ENCODE assay signal across 16 cellular contexts in the genomic region with DNA sequence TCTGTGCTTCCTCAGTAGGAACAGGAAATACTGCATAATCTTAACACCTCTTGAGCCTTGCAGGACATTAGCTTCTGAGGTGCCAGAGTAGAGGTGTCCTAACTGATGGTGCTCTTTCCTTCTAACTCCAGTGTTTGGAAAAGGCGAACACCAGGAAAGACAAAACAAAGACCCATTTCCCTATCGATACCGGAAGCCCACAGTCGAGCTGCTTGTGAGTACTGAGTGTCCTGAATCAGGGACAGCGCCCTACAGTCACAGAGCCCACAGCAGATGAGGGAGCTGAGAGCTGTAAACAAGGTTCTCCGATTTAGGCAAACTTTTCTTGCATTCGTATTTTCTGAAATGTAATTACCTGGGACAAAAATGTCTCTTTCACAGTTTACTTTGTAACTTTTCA. TPM values are rescaled to one million over a fixed set of nuclear protein-coding genes. Genes with fewer than 3 reads are reported as not detected.
A peak's percentile ranks its signal among the peaks of the same experiment; 100 is the strongest.
DNase-seq lines count a peak whose midpoint lies in the region; ATAC-seq and TF ChIP-seq lines count a peak whose summit lies in the region.
"Had no signal": no experiment of that assay in that cellular context is flagged by ENCODE, and none has a peak within 500 bp of the region (broad histone marks: within the 10 kb centered on the region; RNA-seq: fewer than 3 reads in every experiment).

No MANE protein-coding gene starts in this region.

- peaks cover 64% of the 10 kb centered on the region for H3K4me1 ChIP-seq in CD4-positive, alpha-beta memory T cell (ENCODE audit: insufficient read depth, low read length)
- H3K4me1 ChIP-seq in left lung, result peaks cover 4 to 28% of the 10 kb centered on the region in 2 donors
- H3K4me1 ChIP-seq: Caco-2 had no signal

- CTCF ChIA-PET in CD4-positive, alpha-beta memory T cell (lab: Charles Lee; ENCODE audit: partially characterized antibody), result interaction anchor here (0.7 to 14.4 kb wide), 39 partner anchors 10 to 1484 kb away, joined by 3 to 342 read pairs (median 6); a partner anchor contains a TSS
- CTCF ChIA-PET in activated CD8-positive, alpha-beta T cell treated with anti-CD3 and anti-CD28 coated beads for 36 hours (lab: Charles Lee), result interaction anchor here (0.7 to 8.8 kb wide), 29 partner anchors 16 to 507 kb away, joined by 3 to 231 read pairs (median 6); a partner anchor contains a TSS

- no peaks in the 10 kb centered on the region for H3K36me3 ChIP-seq in CD4-positive, alpha-beta memory T cell (ENCODE audit: insufficient read depth, low read length)
- no peaks in the 10 kb centered on the region for H3K36me3 ChIP-seq in left lung
- H3K36me3 ChIP-seq: brain microvascular endothelial cell, pancreas, thoracic aorta had no signal

- H3K4me1 Mint-ChIP-seq in CD4-positive, alpha-beta memory T cell, result peaks cover 41 to 68% (median 58%) of the 10 kb centered on the region in 4 donors
- H3K4me1 Mint-ChIP-seq in activated CD8-positive, alpha-beta T cell treated with anti-CD3 and anti-CD28 coated beads for 36 hours (ENCODE audit: low read depth), result peaks cover 59% of the 10 kb centered on the region
- H3K4me1 Mint-ChIP-seq in immature natural killer cell, result peaks cover 59 to 62% of the 10 kb centered on the region in 2 donors

- intact Hi-C loops in CD4-positive, alpha-beta memory T cell (cut with micrococcal nuclease), result loop anchor here (5.0 kb wide), 1 partner anchor 44 kb away; no protein-coding TSS in a partner anchor
- intact Hi-C loops in activated CD8-positive, alpha-beta T cell treated with anti-CD3 and anti-CD28 coated beads for 36 hours (cut with micrococcal nuclease), result loop anchor here (1.0 to 10.0 kb wide), 4 partner anchors 21 to 409 kb away; a partner anchor contains a TSS
- intact Hi-C loops in left lung (cut with DNase I), result loop anchor here in 1 of 2 donors (10.0 kb wide), 1 partner anchor 409 kb away; a partner anchor contains a TSS

- H3K9me3 ChIP-seq in CD4-positive, alpha-beta memory T cell (ENCODE audit: control insufficient read depth in 1 of 2, low read length in 2 of 2), result no peaks in the 10 kb centered on the region
- no peaks in the 10 kb centered on the region for H3K9me3 ChIP-seq in left lung
- H3K9me3 ChIP-seq: Caco-2, pancreas, thoracic aorta had no signal

- ATAC-seq in activated CD8-positive, alpha-beta T cell treated with anti-CD3 and anti-CD28 coated beads for 36 hours, result no peak
- no peak for ATAC-seq in GM21723 (IDR thresholded peaks at IDR 0.05; ENCODE audit: unreplicated experiment)
- no peak for ATAC-seq in GM21619 (IDR thresholded peaks at IDR 0.05; ENCODE audit: unreplicated experiment)
- no peak for ATAC-seq in left lung

- H3K27me3 Mint-ChIP-seq in CD4-positive, alpha-beta memory T cell, result no peaks in the 10 kb centered on the region
- H3K27me3 Mint-ChIP-seq in activated CD8-positive, alpha-beta T cell treated with anti-CD3 and anti-CD28 coated beads for 36 hours, result no peaks in the 10 kb centered on the region
- peaks cover 0 to 7% (median 5%) of the 10 kb centered on the region in 3 donors for H3K27me3 Mint-ChIP-seq in immature natural killer cell (ENCODE audit: low read depth in 3 of 3)

- peak overlapping the region in 1 of 2 donors; percentile 5 for H3K4me3 ChIP-seq in CD4-positive, alpha-beta memory T cell (ENCODE audit: low read length in 2 of 2)
- no peak overlapping the region for H3K4me3 ChIP-seq in HL-60 (replicated peaks; ENCODE audit: insufficient read depth, low read length)
- no peak overlapping the region for H3K4me3 ChIP-seq in left lung
- H3K4me3 ChIP-seq: pancreas, thoracic aorta had no signal

- no peaks in the 10 kb centered on the region for H3K27me3 ChIP-seq in CD4-positive, alpha-beta memory T cell (ENCODE audit: insufficient read depth, low read length)
- no peaks in the 10 kb centered on the region for H3K27me3 ChIP-seq in HL-60 (ENCODE audit: insufficient read depth, poor library complexity, severe bottlenecking)
- no peaks in the 10 kb centered on the region for H3K27me3 ChIP-seq in left lung
- H3K27me3 ChIP-seq: brain microvascular endothelial cell, pancreas had no signal

- peak in 2 of 5 donors; percentile 7 to 44 for DNase-seq in CD4-positive, alpha-beta memory T cell
- DNase-seq in HL-60 (ENCODE audit: low read depth in 1 of 2, low spot score in 1 of 2), result no peak
- peak; percentile 26 for DNase-seq in activated CD8-positive, alpha-beta T cell treated with anti-CD3 and anti-CD28 coated beads for 36 hours
- DNase-seq in immature natural killer cell, result peak in 1 of 3 donors; percentile 23
- no peak for DNase-seq in left lung
- DNase-seq in NCI-H524 (lab: John Stamatoyannopoulos, UW), result no peak
- DNase-seq: activated CD4-positive, alpha-beta T cell treated with anti-CD3 and anti-CD28 coated beads, Interleukin-2, amount 50 U/mL, for 4 hours; brain microvascular endothelial cell; Caco-2; NCI-H1930; pancreas; stimulated activated CD4-positive, alpha-beta T cell treated with anti-CD3 and anti-CD28 coated beads, Interleukin-4, amount 100 ng/mL, for 4 hours had no signal

- no peaks in the 10 kb centered on the region for H3K9me3 Mint-ChIP-seq in CD4-positive, alpha-beta memory T cell
- no peaks in the 10 kb centered on the region for H3K9me3 Mint-ChIP-seq in activated CD8-positive, alpha-beta T cell treated with anti-CD3 and anti-CD28 coated beads for 36 hours
- no peaks in the 10 kb centered on the region for H3K9me3 Mint-ChIP-seq in immature natural killer cell

- H3K27ac Mint-ChIP-seq in CD4-positive, alpha-beta memory T cell, result peak overlapping the region; percentile 76 to 95 (median 88)
- H3K27ac Mint-ChIP-seq in activated CD8-positive, alpha-beta T cell treated with anti-CD3 and anti-CD28 coated beads for 36 hours, result peak overlapping the region; percentile 88
- H3K27ac Mint-ChIP-seq in immature natural killer cell, result peak overlapping the region; percentile 81 to 90 (median 84)

- H3K36me3 Mint-ChIP-seq in CD4-positive, alpha-beta memory T cell, result no peaks in the 10 kb centered on the region
- H3K36me3 Mint-ChIP-seq in activated CD8-positive, alpha-beta T cell treated with anti-CD3 and anti-CD28 coated beads for 36 hours (ENCODE audit: low read depth), result no peaks in the 10 kb centered on the region
- no peaks in the 10 kb centered on the region for H3K36me3 Mint-ChIP-seq in immature natural killer cell

- peak overlapping the region; percentile 36 for H3K27ac ChIP-seq in CD4-positive, alpha-beta memory T cell (ENCODE audit: low read depth, low read length)
- peak overlapping the region; percentile 54 for H3K27ac ChIP-seq in HL-60 (replicated peaks)
- H3K27ac ChIP-seq in left lung, result peak overlapping the region in 1 of 2 donors; percentile 50
- H3K27ac ChIP-seq: brain microvascular endothelial cell, pancreas, thoracic aorta had no signal

- TF ChIP-seq CTCF in HL-60 (IDR thresholded peaks at IDR 0.05; ENCODE audit: insufficient read depth, low read length) (no peak), left lung (IDR thresholded peaks at IDR 0.05) (no peak)
- TF ChIP-seq CTCF in activated CD8-positive, alpha-beta T cell treated with anti-CD3 and anti-CD28 coated beads for 36 hours (IDR thresholded peaks at IDR 0.05), result no peak

- POLR2A ChIA-PET in CD4-positive, alpha-beta memory T cell (lab: Charles Lee; ENCODE audit: partially characterized antibody), result interaction anchor here (0.7 to 13.7 kb wide), 16 partner anchors 12 to 432 kb away, joined by 3 to 169 read pairs (median 4); a partner anchor contains a TSS
- POLR2A ChIA-PET in activated CD8-positive, alpha-beta T cell treated with anti-CD3 and anti-CD28 coated beads for 36 hours (lab: Charles Lee), result interaction anchor here (0.7 to 2.6 kb wide), 8 partner anchors 10 to 343 kb away, joined by 3 to 23 read pairs (median 4); no protein-coding TSS in a partner anchor

- peak overlapping the region in 7 of 8 donors; percentile 29 to 84 (median 55) for H3K4me3 Mint-ChIP-seq in CD4-positive, alpha-beta memory T cell
- H3K4me3 Mint-ChIP-seq in activated CD8-positive, alpha-beta T cell treated with anti-CD3 and anti-CD28 coated beads for 36 hours, result no peak overlapping the region
- H3K4me3 Mint-ChIP-seq in immature natural killer cell, result peak overlapping the region; percentile 62 to 79 (median 68)

RNA-seq across cellular contexts. Expression of a gene that starts 50.7 kb away (rescaled TPM):
- total RNA-seq in CD4-positive, alpha-beta memory T cell, result under 1 TPM; 0.06 to 0.12 TPM
- under 1 TPM; 0.15 to 0.22 TPM for polyA plus RNA-seq in CD4-positive, alpha-beta memory T cell
- total RNA-seq in activated CD8-positive, alpha-beta T cell treated with anti-CD3 and anti-CD28 coated beads for 36 hours, result under 1 TPM in 1 of 2 experiments, not detected in 1; 0.07 TPM
- under 1 TPM; 0.03 to 0.65 (median 0.19) TPM for polyA plus RNA-seq in immature natural killer cell
- total RNA-seq in left lung, result under 1 TPM; 0.12 to 0.37 TPM
- total RNA-seq: kidney epithelial cell had no signal

RNA-seq across cellular contexts. Expression of a gene that starts 58.0 kb away (rescaled TPM):
- 1 to 10 TPM; 2.8 to 3.6 TPM for total RNA-seq in CD4-positive, alpha-beta memory T cell
- 1 to 10 TPM; 1.8 to 3.6 TPM for polyA plus RNA-seq in CD4-positive, alpha-beta memory T cell
- 1 to 10 TPM; 3.1 TPM for total RNA-seq in activated CD8-positive, alpha-beta T cell treated with anti-CD3 and anti-CD28 coated beads for 36 hours
- polyA plus RNA-seq in immature natural killer cell, result 10 to 100 TPM in 1 of 3 donors, 1 to 10 TPM in 2; 3.8 to 12.4 (median 5.1) TPM
- total RNA-seq in left lung, result 1 to 10 TPM in 1 of 2 donors, under 1 TPM in 1; 0.86 to 1.6 TPM
- total RNA-seq: Caco-2 had no signal
